24 cellular contexts compared by ENCODE assay signal in the genomic region with DNA sequence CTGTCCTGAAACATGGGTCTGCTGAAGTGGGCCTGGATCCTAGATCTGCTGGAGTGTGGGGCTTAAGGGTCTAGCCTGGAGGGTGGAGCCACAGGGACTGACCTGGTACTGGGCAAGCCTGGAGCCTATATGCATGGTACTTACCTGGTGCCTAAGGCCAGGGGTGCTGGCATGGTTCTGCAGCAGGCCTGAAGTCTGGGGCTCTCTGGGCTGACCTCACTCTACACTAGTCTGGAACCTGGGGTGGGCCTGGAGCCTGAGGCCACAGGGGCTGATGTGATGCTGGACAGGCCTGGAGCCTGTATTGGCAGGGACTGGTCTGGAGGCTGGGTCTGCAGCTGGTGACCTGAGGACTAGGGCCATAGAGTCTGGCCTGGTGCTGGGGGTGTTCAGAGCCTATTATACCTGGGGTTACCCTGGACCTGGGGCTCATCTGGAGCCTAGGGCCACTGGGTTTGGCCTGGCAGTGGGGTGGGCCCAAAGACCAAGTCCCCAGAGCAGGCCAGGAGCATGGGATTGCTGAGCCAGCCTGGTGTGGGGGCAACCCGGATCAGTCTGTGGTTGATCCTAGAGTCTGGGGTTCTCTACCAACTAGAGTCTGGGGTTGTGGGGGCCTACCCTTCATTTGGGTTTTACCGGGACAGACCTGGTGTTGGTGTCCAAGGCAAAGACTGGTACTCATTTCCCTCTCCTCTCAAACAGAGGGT.
DNase-seq lines count a peak whose midpoint lies in the region; ATAC-seq, FAIRE-seq and TF ChIP-seq lines count a peak whose summit lies in the region.
"Had no signal": no experiment of that assay in that cellular context is flagged by ENCODE, and none has a peak within 500 bp of the region (broad histone marks: within the 10 kb centered on the region; RNA-seq: fewer than 3 reads in every experiment).

No MANE protein-coding gene starts in this region.

- no peak for TF ChIP-seq CTCF in bronchial epithelial cell (IDR thresholded peaks at IDR 0.05; ENCODE audit: insufficient read depth, low read length, severe bottlenecking)
- TF ChIP-seq CTCF in kidney (IDR thresholded peaks at IDR 0.05; ENCODE audit: borderline replicate concordance, extremely low read depth, insufficient read depth) = no peak
- TF ChIP-seq CTCF in omental fat pad (IDR thresholded peaks at IDR 0.05) = no peak

- H3K4me3 ChIP-seq in bronchial epithelial cell (ENCODE audit: low read depth, low read length) (no peak overlapping the region), kidney (ENCODE audit: low read length in 2 of 2) (no peak overlapping the region)
- H3K4me3 ChIP-seq: SJSA1 had no signal

- H3K36me3 ChIP-seq in bronchial epithelial cell (ENCODE audit: control insufficient read depth, insufficient read depth, low read length) = no peaks in the 10 kb centered on the region
- peaks cover 0 to 2% of the 10 kb centered on the region in 2 donors for H3K36me3 ChIP-seq in kidney (ENCODE audit: control insufficient read depth in 1 of 2, insufficient read depth in 2 of 2, low read length in 2 of 2)
- H3K36me3 ChIP-seq: BE2C, SJSA1 had no signal

- H3K9ac ChIP-seq in kidney (ENCODE audit: low read length in 2 of 2) = no peak overlapping the region
- H3K9ac ChIP-seq: KMS-11 had no signal

- H3K4me1 ChIP-seq in kidney (ENCODE audit: control insufficient read depth in 1 of 2, insufficient read depth in 1 of 2, low read depth in 1 of 2, low read length in 2 of 2) = no peaks in the 10 kb centered on the region
- H3K4me1 ChIP-seq: BE2C, SJSA1 had no signal

- no peak for DNase-seq in bronchial epithelial cell (ENCODE audit: low read depth)
- DNase-seq in kidney = peak; percentile 41
- no peak for DNase-seq in omental fat pad (ENCODE audit: low spot score)
- DNase-seq in stimulated activated naive CD8-positive, alpha-beta T cell treated with anti-CD3 and anti-CD28 coated beads, Interleukin-15, Interleukin-2, amounts not matched to agents 100 U/mL and 50 U/mL, for 24 hours = no peak
- DNase-seq in SHP77 treated with DMSO at 0.1 percent for 48 hours (lab: John Stamatoyannopoulos, UW) = no peak
- DNase-seq in H54 (ENCODE audit: insufficient read length, low spot score) = no peak
- DNase-seq in stimulated activated CD4-positive, alpha-beta T cell treated with anti-CD3 and anti-CD28 coated beads, Interleukin-4, amount 100 ng/mL, for 1 hour = no peak
- DNase-seq in activated CD4-positive, CD25-positive, alpha-beta regulatory T cell (lab: John Stamatoyannopoulos, UW) = no peak
- DNase-seq: BE2C; CD4-positive, alpha-beta T cell; COR-L47; DMS79 treated with DMSO at 0.1 percent for 48 hours; IMR-90; NCI-H1092 treated with DMSO at 0.1 percent for 48 hours; NCI-H146; NCI-H2029; NCI-H2171 treated with DMSO at 0.1 percent for 48 hours; NCI-H524 treated with DMSO at 0.1 percent for 48 hours; OCI-M1 had no signal

- ATAC-seq in omental fat pad (ENCODE audit: low FRiP score) = peak; percentile 55
- ATAC-seq in stimulated activated naive CD8-positive, alpha-beta T cell treated with anti-CD3 and anti-CD28 coated beads, Interleukin-15, Interleukin-2, amounts not matched to agents 100 U/mL and 50 U/mL, for 24 hours = peak; percentile 32
- ATAC-seq: HCT116 had no signal

- no peak for TF ChIP-seq POLR2A in H54 (IDR thresholded peaks at IDR 0.05; ENCODE audit: low read depth, low read length)

- intact Hi-C loops in kidney (cut with DNase I) = no loop called here

- FAIRE-seq in bronchial epithelial cell (lab: Jason Lieb, UNC) (peak; percentile 93), kidney (lab: Jason Lieb, UNC) (no peak), H54 (lab: Jason Lieb, UNC) (no peak)
- FAIRE-seq: HTR-8/SVneo, RCC 7860 had no signal

- no peaks in the 10 kb centered on the region for H3K9me3 ChIP-seq in kidney (ENCODE audit: control insufficient read depth in 1 of 2, low read length in 2 of 2)
- H3K9me3 ChIP-seq: BE2C, SJSA1 had no signal

- no peaks in the 10 kb centered on the region for H3K27me3 ChIP-seq in bronchial epithelial cell (ENCODE audit: control insufficient read depth, insufficient read depth, low read length)
- H3K27me3 ChIP-seq: BE2C, SJSA1 had no signal

- no peak overlapping the region for H3K27ac ChIP-seq in kidney (ENCODE audit: low read depth in 2 of 2, low read length in 2 of 2)
- H3K27ac ChIP-seq: KMS-11, SJSA1 had no signal
